Comparison of ENCODE assay signal across 8 cellular contexts in genomic region chr11:17276236-17277023, GRCh38. TPM values are rescaled to one million over a fixed set of nuclear protein-coding genes. Genes with fewer than 3 reads are reported as not detected.
DNase-seq lines count a peak whose midpoint lies in the region; ATAC-seq and TF ChIP-seq lines count a peak whose summit lies in the region.

Gene NUCB2 (plus strand): TSS chr11:17276739. CDS start chr11:17295324, 18,585 bp downstream.

- H3K36me3 Mint-ChIP-seq in activated T-cell treated with anti-CD3 and anti-CD28 coated beads, Interleukin-2, amount 50 U/mL, for 24 hours (ENCODE audit: low read depth), result peaks cover 4% of the 10 kb centered on the region

- peak; percentile 97 for ATAC-seq in GM21717 (IDR thresholded peaks at IDR 0.05; ENCODE audit: unreplicated experiment)

- H3K4me3 Mint-ChIP-seq in activated T-cell treated with anti-CD3 and anti-CD28 coated beads, Interleukin-2, amount 50 U/mL, for 24 hours, result peak within 1 kb of the TSS; percentile 91

- peak within 1 kb of the TSS; percentile 72 to 82 for H3K4me3 ChIP-seq in mucosa of rectum (ENCODE audit: low read length in 2 of 2)

- H3K9me3 Mint-ChIP-seq in activated T-cell treated with anti-CD3 and anti-CD28 coated beads, Interleukin-2, amount 50 U/mL, for 24 hours, result no peaks in the 10 kb centered on the region

- H3K27me3 Mint-ChIP-seq in activated T-cell treated with anti-CD3 and anti-CD28 coated beads, Interleukin-2, amount 50 U/mL, for 24 hours, result peaks cover 3% of the 10 kb centered on the region

- peak; percentile 94 for TF ChIP-seq POLR2A in erythroblast (IDR thresholded peaks at IDR 0.05; ENCODE audit: low read length)

- DNase-seq in DMS153 treated with DMSO at 0.1 percent for 48 hours (lab: John Stamatoyannopoulos, UW; ENCODE audit: unreplicated experiment), result peak; percentile 94
- DNase-seq in KBM-7, result peak; percentile 98
- DNase-seq in activated T-cell treated with anti-CD3 and anti-CD28 coated beads, Interleukin-2, amount 50 U/mL, for 24 hours, result peak; percentile 97
- peak; percentile 96 to 97 for DNase-seq in erythroblast (lab: John Stamatoyannopoulos, UW)
- peak; percentile 96 for DNase-seq in stimulated activated CD8-positive, alpha-beta memory T cell treated with anti-CD3 and anti-CD28 coated beads, Interleukin-4, amount 100 ng/mL, for 48 hours

- no peaks in the 10 kb centered on the region for H3K36me3 ChIP-seq in mucosa of rectum (ENCODE audit: control insufficient read depth in 2 of 2, insufficient read depth in 2 of 2, low read length in 2 of 2)

- H3K27me3 ChIP-seq in mucosa of rectum (ENCODE audit: control insufficient read depth in 2 of 2, insufficient read depth in 2 of 2, low read length in 2 of 2), result no peaks in the 10 kb centered on the region

- in situ Hi-C loops in KBM-7 (cut with MboI; ENCODE audit: low pct_unique_long_range_greater_than_20kb, low sequenced_read_pairs), result no loop called here

- H3K27ac ChIP-seq in mucosa of rectum (ENCODE audit: low read depth in 2 of 2, low read length in 2 of 2), result peak within 1 kb of the TSS; percentile 81 to 87

- peak within 1 kb of the TSS; percentile 98 for H3K27ac Mint-ChIP-seq in activated T-cell treated with anti-CD3 and anti-CD28 coated beads, Interleukin-2, amount 50 U/mL, for 24 hours

- H3K9me3 ChIP-seq in mucosa of rectum (ENCODE audit: control insufficient read depth in 2 of 2, low read length in 2 of 2), result no peaks in the 10 kb centered on the region

- peaks cover 2 to 5% of the 10 kb centered on the region in 2 donors for H3K4me1 ChIP-seq in mucosa of rectum (ENCODE audit: control insufficient read depth in 2 of 2, insufficient read depth in 2 of 2, low read length in 2 of 2)

- H3K4me1 Mint-ChIP-seq in activated T-cell treated with anti-CD3 and anti-CD28 coated beads, Interleukin-2, amount 50 U/mL, for 24 hours (ENCODE audit: low read depth), result peaks cover 42% of the 10 kb centered on the region

- H3K9ac ChIP-seq in mucosa of rectum (ENCODE audit: low read depth in 1 of 2, low read length in 2 of 2), result peak within 1 kb of the TSS; percentile 85 to 86

TF ChIP-seq in PFSK-1, 5 proteins besides CTCF, POLR2A, EP300 and RAD21:
- TF ChIP-seq TAF1 (IDR thresholded peaks at IDR 0.05; ENCODE audit: borderline replicate concordance, insufficient read depth, low read length) (peak; percentile 65; the same call in 1 of the 2 replicates), SIN3A (IDR thresholded peaks at IDR 0.05; ENCODE audit: borderline replicate concordance, insufficient read depth, low read length) (no peak), REST (IDR thresholded peaks at IDR 0.05; ENCODE audit: insufficient read depth in 1 of 2, low read depth in 2 of 2, low read length in 2 of 2) (no peak), FOXP2 (optimal IDR thresholded peaks at IDR 0.05; ENCODE audit: borderline replicate concordance, extremely low read depth, extremely low read length, insufficient read depth) (peak; percentile 49), POLR2AphosphoS5 (IDR thresholded peaks at IDR 0.05; ENCODE audit: low read depth, low read length) (peak; percentile 81)
TF ChIP-seq in PFSK-1: peak in this region for 3.

RNA-seq across cellular contexts. Expression of gene NUCB2, which starts in this region (rescaled TPM):
- polyA plus RNA-seq in PFSK-1 (2012; ENCODE audit: insufficient read length, low read depth), result 27.9 TPM

Comparison
In these comparisons a context has a peak if more than half of its experiments do, and no peak if none do; other contexts are left out.
1. Peak in every context shown above with its lines: DNase-seq, ATAC-seq, H3K4me3 ChIP-seq and H3K27ac ChIP-seq.